In genomic region chr3:155895379-155895900, GRCh38 we compare ENCODE assay signal across 23 cellular contexts.
"Had no signal": no experiment of that assay in that cellular context is flagged by ENCODE, and none has a peak within 500 bp of the region (broad histone marks: within the 10 kb centered on the region; RNA-seq: fewer than 3 reads in every experiment).

No MANE protein-coding gene starts in this region.

- H3K9me3 ChIP-seq: left ventricle myocardium inferior, mucosa of descending colon, ovary, suprapubic skin, thoracic aorta, tibial artery, upper lobe of right lung had no signal

- H3K36me3 ChIP-seq: ovary, thoracic aorta had no signal

- DNase-seq: islet precursor cell; left ventricle myocardium inferior; mesendoderm; midbrain; mucosa of descending colon; naive thymus-derived CD4-positive, alpha-beta T cell; ovary; right cardiac atrium; stimulated activated CD4-positive, alpha-beta T cell treated with anti-CD3 and anti-CD28 coated beads, Interleukin-12 subunit alpha, Interleukin-12 subunit beta, amount 100 ng/mL, for 4 hours; stimulated activated CD4-positive, alpha-beta T cell treated with anti-CD3 and anti-CD28 coated beads, Interleukin-15, amount 100 ng/mL, for 24 hours; stimulated activated CD4-positive, alpha-beta T cell treated with anti-CD3 and anti-CD28 coated beads, Interleukin-4, amount 100 ng/mL, for 24 hours; stimulated activated naive CD4-positive, alpha-beta T cell; tibial artery; trophoblast cell; upper lobe of right lung had no signal

- ATAC-seq: mucosa of descending colon; naive thymus-derived CD4-positive, alpha-beta T cell; natural killer cell treated with Interleukin-12 subunit alpha and Interleukin-12 subunit beta and Interleukin-15 and Interleukin-18, amount 100 ng/mL, for 72 hours; right cardiac atrium; sciatic nerve; stimulated activated effector memory CD8-positive, alpha-beta T cell treated with anti-CD3 and anti-CD28 coated beads, Interleukin-12 subunit alpha, Interleukin-12 subunit beta, amount 100 ng/mL, for 72 hours; upper lobe of right lung had no signal

- H3K4me3 ChIP-seq: hepatocyte, left ventricle myocardium inferior, lung, mucosa of descending colon, ovary, skin epidermis, suprapubic skin, thoracic aorta, tibial artery, upper lobe of right lung had no signal

- H3K27me3 ChIP-seq: hepatocyte, ovary, suprapubic skin, tibial artery, upper lobe of right lung had no signal

- H3K27ac ChIP-seq: hepatocyte, left ventricle myocardium inferior, ovary, skin epidermis, suprapubic skin, thoracic aorta, tibial artery, upper lobe of right lung had no signal
